ENCODE assay signal across 1 cellular context in genomic region chr15:33871911-33872760, GRCh38.
TF ChIP-seq lines count a peak whose summit lies in the region.

No MANE protein-coding gene starts in this region.

TF ChIP-seq in GM23338, 12 proteins besides CTCF, POLR2A, EP300 and RAD21 (continued from another document):
- TF ChIP-seq ZNF462 (CRISPR knock-in tag; IDR thresholded peaks at IDR 0.05) (no peak), REST (IDR thresholded peaks at IDR 0.05; ENCODE audit: unreplicated experiment) (no peak)
